Comparison of ENCODE assay signal across 7 cellular contexts in genomic region chr19:45076029-45076850, GRCh38. TPM values are rescaled to one million over a fixed set of nuclear protein-coding genes. Genes with fewer than 3 reads are reported as not detected.
A peak's percentile ranks its signal among the peaks of the same experiment; 100 is the strongest.
DNase-seq lines count a peak whose midpoint lies in the region; ATAC-seq and TF ChIP-seq lines count a peak whose summit lies in the region.

Gene ZNF296, minus strand, starts transcription at chr19:45076478. Its CDS starts 105 bp downstream, at chr19:45076373.

- CTCF ChIA-PET in activated CD4-positive, alpha-beta T cell treated with anti-CD3 and anti-CD28 coated beads, Interleukin-2, amount 10 ng/mL, durations not matched to agents 7 days and 5 days (lab: Charles Lee), result interaction anchor here (1.6 kb wide), 1 partner anchor 16 kb away, joined by 4 read pairs; no protein-coding TSS in a partner anchor

- H3K9me3 Mint-ChIP-seq in activated CD4-positive, alpha-beta T cell treated with anti-CD3 and anti-CD28 coated beads, Interleukin-2, amount 10 ng/mL, durations not matched to agents 7 days and 5 days, result no peaks in the 10 kb centered on the region

- H3K4me1 Mint-ChIP-seq in activated CD4-positive, alpha-beta T cell treated with anti-CD3 and anti-CD28 coated beads, Interleukin-2, amount 10 ng/mL, durations not matched to agents 7 days and 5 days, result peaks cover 54% of the 10 kb centered on the region

- peak; percentile 46 for ATAC-seq in HG02763 (IDR thresholded peaks at IDR 0.05; ENCODE audit: unreplicated experiment)

- H3K4me3 Mint-ChIP-seq in activated CD4-positive, alpha-beta T cell treated with anti-CD3 and anti-CD28 coated beads, Interleukin-2, amount 10 ng/mL, durations not matched to agents 7 days and 5 days, result peak within 1 kb of the TSS; percentile 77

- no peak for TF ChIP-seq CTCF in GM13977 (IDR thresholded peaks at IDR 0.05; ENCODE audit: extremely low read depth, insufficient read depth, missing control alignments)

- peak; percentile 94 for DNase-seq in GM13977 (ENCODE audit: low spot score)
- DNase-seq in NCI-H2227 (lab: John Stamatoyannopoulos, UW; ENCODE audit: unreplicated experiment), result peak; percentile 81
- DNase-seq in activated CD4-positive, alpha-beta T cell treated with anti-CD3 and anti-CD28 coated beads, Interleukin-2, amount 10 ng/mL, durations not matched to agents 7 days and 5 days, result peak; percentile 79
- DNase-seq in ecto neural progenitor cell (ENCODE audit: low spot score), result peak; percentile 79
- peak; percentile 36 for DNase-seq in medulla oblongata (ENCODE audit: extremely low spot score)
- DNase-seq in stimulated activated CD8-positive, alpha-beta memory T cell treated with anti-CD3 and anti-CD28 coated beads, Interleukin-15, amount 100 ng/mL, for 48 hours (ENCODE audit: low read depth in 2 of 2), result peak; percentile 79 to 80

- peak within 1 kb of the TSS; percentile 82 for H3K27ac Mint-ChIP-seq in activated CD4-positive, alpha-beta T cell treated with anti-CD3 and anti-CD28 coated beads, Interleukin-2, amount 10 ng/mL, durations not matched to agents 7 days and 5 days

- in situ Hi-C loops in GM13977 (cut with MboI; ENCODE audit: low pct_unique_long_range_greater_than_20kb, low sequenced_read_pairs, unreplicated experiment), result no loop called here

- POLR2A ChIA-PET in activated CD4-positive, alpha-beta T cell treated with anti-CD3 and anti-CD28 coated beads, Interleukin-2, amount 10 ng/mL, durations not matched to agents 7 days and 5 days (lab: Charles Lee), result no interaction called here

- no peaks in the 10 kb centered on the region for H3K27me3 Mint-ChIP-seq in activated CD4-positive, alpha-beta T cell treated with anti-CD3 and anti-CD28 coated beads, Interleukin-2, amount 10 ng/mL, durations not matched to agents 7 days and 5 days

- H3K36me3 Mint-ChIP-seq in activated CD4-positive, alpha-beta T cell treated with anti-CD3 and anti-CD28 coated beads, Interleukin-2, amount 10 ng/mL, durations not matched to agents 7 days and 5 days (ENCODE audit: low read depth), result peaks cover 7% of the 10 kb centered on the region

RNA-seq across cellular contexts. Expression of gene ZNF296, which starts in this region (rescaled TPM):
- total RNA-seq in activated CD4-positive, alpha-beta T cell treated with anti-CD3 and anti-CD28 coated beads, Interleukin-2, amount 10 ng/mL, durations not matched to agents 7 days and 5 days, result 1 to 10 TPM; 4.0 to 4.1 TPM

Comparison
In these comparisons a context has a peak if more than half of its experiments do, and no peak if none do; other contexts are left out.
1. Peak in every context shown above with its lines: DNase-seq and ATAC-seq.
2. DNase-seq: peak in every context shown above with its lines; median percentile 94 in GM13977; 81 in NCI-H2227; 80 in stimulated activated CD8-positive, alpha-beta memory T cell treated with anti-CD3 and anti-CD28 coated beads, Interleukin-15, amount 100 ng/mL, for 48 hours; 79 in activated CD4-positive, alpha-beta T cell treated with anti-CD3 and anti-CD28 coated beads, Interleukin-2, amount 10 ng/mL, durations not matched to agents 7 days and 5 days; 79 in ecto neural progenitor cell; 36 in medulla oblongata.